ENCODE assay signal across 19 cellular contexts in the genomic region with DNA sequence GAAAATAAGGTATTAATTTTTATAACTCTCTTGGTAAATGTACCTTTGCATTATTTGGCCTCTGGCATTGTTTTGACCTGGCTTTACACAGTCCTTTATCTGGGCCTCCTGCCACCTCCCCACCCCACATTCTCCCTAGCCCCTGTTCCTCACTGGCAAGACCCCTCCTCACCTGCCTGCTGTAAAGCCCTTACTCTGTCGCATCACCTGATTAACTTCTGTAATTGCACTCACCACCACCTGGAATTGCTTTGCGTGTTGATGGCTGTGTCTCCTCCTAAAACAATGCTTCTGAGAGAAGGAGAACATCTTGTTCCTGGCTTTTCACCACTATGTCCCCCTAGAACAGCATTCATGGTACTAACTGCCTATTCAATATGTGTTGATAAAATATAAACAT.
"Had no signal": no experiment of that assay in that cellular context is flagged by ENCODE, and none has a peak within 500 bp of the region (broad histone marks: within the 10 kb centered on the region; RNA-seq: fewer than 3 reads in every experiment).

No MANE protein-coding gene starts in this region.

- H3K9me3 Mint-ChIP-seq: central memory CD8-positive, alpha-beta T cell had no signal

- H3K4me3 ChIP-seq: gastrocnemius medialis, heart left ventricle, lower lobe of right lung, ovary, right lobe of liver, smooth muscle cell, stomach, thoracic aorta had no signal

- H3K27ac ChIP-seq: gastrocnemius medialis, heart left ventricle, lower lobe of right lung, ovary, right lobe of liver, stomach, thoracic aorta had no signal

- H3K36me3 ChIP-seq: gastrocnemius medialis, heart left ventricle, lower lobe of right lung, ovary, right lobe of liver, stomach, thoracic aorta had no signal

- H3K27me3 Mint-ChIP-seq: activated CD4-positive, alpha-beta T cell treated with anti-CD3 and anti-CD28 coated beads, Interleukin-2, amount 10 ng/mL, durations not matched to agents 7 days and 5 days; central memory CD8-positive, alpha-beta T cell had no signal

- H3K9me3 ChIP-seq: gastrocnemius medialis, ovary, right lobe of liver had no signal

- H3K27me3 ChIP-seq: gastrocnemius medialis, heart left ventricle, ovary, right lobe of liver, stomach had no signal

- DNase-seq: activated CD4-positive, alpha-beta T cell treated with anti-CD3 and anti-CD28 coated beads, Interleukin-2, amount 10 ng/mL, durations not matched to agents 7 days and 5 days; activated CD4-positive, CD25-positive, alpha-beta regulatory T cell; activated naive CD4-positive, alpha-beta T cell; amniotic stem cell; cortex of kidney; gastrocnemius medialis; heart left ventricle; left colon; lower lobe of right lung; midbrain; ovary; right lobe of liver; stimulated activated CD4-positive, alpha-beta T cell treated with anti-CD3 and anti-CD28 coated beads, Interleukin-4, amount 100 ng/mL, for 4 hours; stimulated activated CD8-positive, alpha-beta memory T cell treated with anti-CD3 and anti-CD28 coated beads, Interleukin-4, amount 100 ng/mL, for 48 hours; stomach had no signal

- H3K4me3 Mint-ChIP-seq: activated CD4-positive, alpha-beta T cell treated with anti-CD3 and anti-CD28 coated beads, Interleukin-2, amount 10 ng/mL, durations not matched to agents 7 days and 5 days; activated T-helper 1 cell treated with anti-CD3 and anti-CD28 coated beads, Interleukin-12 subunit alpha, Interleukin-12 subunit beta, Interleukin-2, Interleukin-4 antibody, amounts not matched to agents 30 ng/mL and 10 ng/mL and 1 ng/mL, durations not matched to agents 14 hours and 24 hours and 36 hours; central memory CD8-positive, alpha-beta T cell had no signal

- ATAC-seq: heart left ventricle, lower lobe of right lung, right lobe of liver had no signal

- H3K27ac Mint-ChIP-seq: activated CD4-positive, alpha-beta T cell treated with anti-CD3 and anti-CD28 coated beads, Interleukin-2, amount 10 ng/mL, durations not matched to agents 7 days and 5 days; activated T-helper 1 cell treated with anti-CD3 and anti-CD28 coated beads, Interleukin-12 subunit alpha, Interleukin-12 subunit beta, Interleukin-2, Interleukin-4 antibody, amounts not matched to agents 30 ng/mL and 10 ng/mL and 1 ng/mL, durations not matched to agents 14 hours and 24 hours and 36 hours had no signal
